20 cellular contexts compared by ENCODE assay signal in genomic region chr3:80367149-80367548, GRCh38.
"Had no signal": no experiment of that assay in that cellular context is flagged by ENCODE, and none has a peak within 500 bp of the region (broad histone marks: within the 10 kb centered on the region; RNA-seq: fewer than 3 reads in every experiment).

No MANE protein-coding gene starts in this region.

- ATAC-seq: activated CD8-positive, alpha-beta T cell treated with anti-CD3 and anti-CD28 coated beads, Interleukin-2, amount 10 ng/mL, durations not matched to agents 7 days and 5 days; activated T-cell treated with anti-CD3 and anti-CD28 coated beads, Interleukin-2, amount 50 U/mL, for 72 hours; left colon; lower lobe of right lung; sciatic nerve had no signal

- DNase-seq: activated B cell treated with CpG ODN at 0.5 μM for 24 hours; activated CD4-positive, alpha-beta T cell treated with anti-CD3 and anti-CD28 coated beads, Interleukin-2, amount 10 ng/mL, durations not matched to agents 24 days and 14 days; activated CD8-positive, alpha-beta memory T cell treated with anti-CD3 and anti-CD28 coated beads, Interleukin-2, amount 50 U/mL, for 4 hours; activated CD8-positive, alpha-beta T cell treated with anti-CD3 and anti-CD28 coated beads, Interleukin-2, amount 10 ng/mL, durations not matched to agents 7 days and 5 days; activated gamma-delta T cell; activated naive CD8-positive, alpha-beta T cell treated with anti-CD3 and anti-CD28 coated beads for 36 hours; activated T-cell treated with anti-CD3 and anti-CD28 coated beads, Interleukin-2, amount 50 U/mL, for 72 hours; anterior cingulate cortex; brain microvascular endothelial cell; effector CD8-positive, alpha-beta T cell; left colon; lower lobe of right lung; ovary; T-helper 1 cell; trophoblast cell had no signal

- H3K9me3 ChIP-seq: lower lobe of right lung, ovary, suprapubic skin had no signal

- H3K27me3 ChIP-seq: brain microvascular endothelial cell, ovary, suprapubic skin had no signal

- H3K36me3 ChIP-seq: brain microvascular endothelial cell, lower lobe of right lung, ovary, suprapubic skin had no signal

- H3K4me1 Mint-ChIP-seq: activated B cell treated with CpG ODN at 0.5 μM for 24 hours; activated CD4-positive, alpha-beta T cell treated with anti-CD3 and anti-CD28 coated beads, Interleukin-2, amount 10 ng/mL, durations not matched to agents 24 days and 14 days; activated naive CD8-positive, alpha-beta T cell treated with anti-CD3 and anti-CD28 coated beads for 36 hours; mesothelial cell of epicardium had no signal

- H3K36me3 Mint-ChIP-seq: activated naive CD8-positive, alpha-beta T cell treated with anti-CD3 and anti-CD28 coated beads for 36 hours; mesothelial cell of epicardium had no signal

- H3K27me3 Mint-ChIP-seq: activated B cell treated with CpG ODN at 0.5 μM for 24 hours; activated CD4-positive, alpha-beta T cell treated with anti-CD3 and anti-CD28 coated beads, Interleukin-2, amount 10 ng/mL, durations not matched to agents 24 days and 14 days; activated naive CD8-positive, alpha-beta T cell treated with anti-CD3 and anti-CD28 coated beads for 36 hours; stimulated activated naive CD8-positive, alpha-beta T cell treated with anti-CD3 and anti-CD28 coated beads, Interleukin-15, Interleukin-2, amounts not matched to agents 100 ng/mL and 50 ng/mL, for 24 hours had no signal

- H3K4me1 ChIP-seq: lower lobe of right lung, suprapubic skin had no signal

- H3K27ac Mint-ChIP-seq: activated B cell treated with CpG ODN at 0.5 μM for 24 hours; activated CD4-positive, alpha-beta T cell treated with anti-CD3 and anti-CD28 coated beads, Interleukin-2, amount 10 ng/mL, durations not matched to agents 24 days and 14 days; activated CD8-positive, alpha-beta T cell treated with anti-CD3 and anti-CD28 coated beads, Interleukin-2, amount 10 ng/mL, durations not matched to agents 7 days and 5 days; activated naive CD8-positive, alpha-beta T cell treated with anti-CD3 and anti-CD28 coated beads for 36 hours; activated T-cell treated with anti-CD3 and anti-CD28 coated beads, Interleukin-2, amount 50 U/mL, for 72 hours; mesothelial cell of epicardium; stimulated activated naive CD8-positive, alpha-beta T cell treated with anti-CD3 and anti-CD28 coated beads, Interleukin-15, Interleukin-2, amounts not matched to agents 100 ng/mL and 50 ng/mL, for 24 hours had no signal

- H3K4me3 ChIP-seq: lower lobe of right lung, ovary, suprapubic skin had no signal

- H3K4me3 Mint-ChIP-seq: activated B cell treated with CpG ODN at 0.5 μM for 24 hours; activated CD4-positive, alpha-beta T cell treated with anti-CD3 and anti-CD28 coated beads, Interleukin-2, amount 10 ng/mL, durations not matched to agents 24 days and 14 days; activated CD8-positive, alpha-beta T cell treated with anti-CD3 and anti-CD28 coated beads, Interleukin-2, amount 10 ng/mL, durations not matched to agents 7 days and 5 days; activated naive CD8-positive, alpha-beta T cell treated with anti-CD3 and anti-CD28 coated beads for 36 hours; activated T-cell treated with anti-CD3 and anti-CD28 coated beads, Interleukin-2, amount 50 U/mL, for 72 hours; mesothelial cell of epicardium; stimulated activated naive CD8-positive, alpha-beta T cell treated with anti-CD3 and anti-CD28 coated beads, Interleukin-15, Interleukin-2, amounts not matched to agents 100 ng/mL and 50 ng/mL, for 24 hours had no signal

- H3K27ac ChIP-seq: brain microvascular endothelial cell, epithelial cell of prostate, lower lobe of right lung, ovary, suprapubic skin had no signal

- H3K9me3 Mint-ChIP-seq: mesothelial cell of epicardium had no signal
